ENCODE assay signal across 27 cellular contexts in genomic region chr1:57258616-57259330, GRCh38.
DNase-seq lines count a peak whose midpoint lies in the region; ATAC-seq and TF ChIP-seq lines count a peak whose summit lies in the region.
"Had no signal": no experiment of that assay in that cellular context is flagged by ENCODE, and none has a peak within 500 bp of the region (broad histone marks: within the 10 kb centered on the region; RNA-seq: fewer than 3 reads in every experiment).

No MANE protein-coding gene starts in this region.

- no peak for TF ChIP-seq CTCF in glutamatergic neuron (IDR thresholded peaks at IDR 0.05; ENCODE audit: partially characterized antibody, unreplicated experiment)

- no peaks in the 10 kb centered on the region for H3K4me1 Mint-ChIP-seq in glutamatergic neuron (ENCODE audit: low read depth, unreplicated experiment)
- H3K4me1 Mint-ChIP-seq: activated naive CD4-positive, alpha-beta T cell treated with anti-CD3 and anti-CD28 coated beads, Interleukin-2, amount 50 U/mL, for 24 hours had no signal

- H3K9me3 Mint-ChIP-seq in glutamatergic neuron (ENCODE audit: unreplicated experiment), result no peaks in the 10 kb centered on the region
- H3K9me3 Mint-ChIP-seq: activated naive CD4-positive, alpha-beta T cell treated with anti-CD3 and anti-CD28 coated beads, Interleukin-2, amount 50 U/mL, for 24 hours; activated T-helper 17 cell treated with anti-CD3 and anti-CD28 coated beads, Interleukin-2, amount 50 U/mL, for 72 hours had no signal

- intact Hi-C loops in sciatic nerve (cut with DNase I), result no loop called here

- no peak overlapping the region for H3K4me3 Mint-ChIP-seq in glutamatergic neuron (ENCODE audit: unreplicated experiment)
- H3K4me3 Mint-ChIP-seq: activated naive CD4-positive, alpha-beta T cell treated with anti-CD3 and anti-CD28 coated beads, Interleukin-2, amount 50 U/mL, for 24 hours; activated T-helper 17 cell treated with anti-CD3 and anti-CD28 coated beads, Interleukin-2, amount 50 U/mL, for 72 hours had no signal

- no peaks in the 10 kb centered on the region for H3K36me3 Mint-ChIP-seq in glutamatergic neuron (ENCODE audit: unreplicated experiment)
- H3K36me3 Mint-ChIP-seq: activated naive CD4-positive, alpha-beta T cell treated with anti-CD3 and anti-CD28 coated beads, Interleukin-2, amount 50 U/mL, for 24 hours had no signal

- peaks cover 3% of the 10 kb centered on the region for H3K27me3 Mint-ChIP-seq in glutamatergic neuron (ENCODE audit: unreplicated experiment)
- H3K27me3 Mint-ChIP-seq: activated naive CD4-positive, alpha-beta T cell treated with anti-CD3 and anti-CD28 coated beads, Interleukin-2, amount 50 U/mL, for 24 hours; activated T-helper 17 cell treated with anti-CD3 and anti-CD28 coated beads, Interleukin-2, amount 50 U/mL, for 72 hours; progenitor cell of endocrine pancreas had no signal

- peak; percentile 58; the same call in 2 of the 3 replicates for ATAC-seq in SK-N-SH treated with all-trans-retinoic acid at 6 μM for 48 hours
- ATAC-seq in sciatic nerve, result no peak
- ATAC-seq: activated T-helper 17 cell treated with anti-CD3 and anti-CD28 coated beads, Interleukin-2, amount 50 U/mL, for 72 hours; Panc1 had no signal

- H3K27ac Mint-ChIP-seq in glutamatergic neuron (ENCODE audit: unreplicated experiment), result no peak overlapping the region
- H3K27ac Mint-ChIP-seq: activated naive CD4-positive, alpha-beta T cell treated with anti-CD3 and anti-CD28 coated beads, Interleukin-2, amount 50 U/mL, for 24 hours; activated T-helper 17 cell treated with anti-CD3 and anti-CD28 coated beads, Interleukin-2, amount 50 U/mL, for 72 hours; progenitor cell of endocrine pancreas had no signal

- peak; percentile 17 for DNase-seq in GM04504 (ENCODE audit: low read depth)
- DNase-seq in fibroblast of peridontal ligament (ENCODE audit: extremely low read depth), result peak; percentile 1
- peak; percentile 33 for DNase-seq in putamen (ENCODE audit: low spot score)
- DNase-seq in sciatic nerve (ENCODE audit: low spot score), result no peak
- DNase-seq in NOMO-1 treated with dmso at 0.1 percent for 144 hours (lab: John Stamatoyannopoulos, UW; ENCODE audit: unreplicated experiment), result no peak
- no peak for DNase-seq in T1000 (lab: John Stamatoyannopoulos, UW)
- DNase-seq in glutamatergic neuron, result no peak
- DNase-seq: activated CD4-positive, alpha-beta T cell treated with anti-CD3 and anti-CD28 coated beads for 4 hours; C1 segment of cervical spinal cord; colonic mucosa; DMS153; effector CD4-positive, alpha-beta T cell; KG1; left ventricle myocardium inferior; MG63; NCI-H1417; NCI-H2029 treated with DMSO at 0.1 percent for 48 hours; NCI-H526; SHP77; stimulated activated CD4-positive, alpha-beta T cell treated with anti-CD3 and anti-CD28 coated beads, Interleukin-15, amount 100 ng/mL, for 24 hours; stimulated activated CD4-positive, alpha-beta T cell treated with anti-CD3 and anti-CD28 coated beads, Interleukin-4, amount 100 ng/mL, for 4 hours; transverse colon had no signal

TF ChIP-seq in SK-N-SH treated with all-trans-retinoic acid at 6 μM for 48 hours, 23 proteins besides CTCF, POLR2A, EP300 and RAD21:
- TF ChIP-seq, protein P1, sequence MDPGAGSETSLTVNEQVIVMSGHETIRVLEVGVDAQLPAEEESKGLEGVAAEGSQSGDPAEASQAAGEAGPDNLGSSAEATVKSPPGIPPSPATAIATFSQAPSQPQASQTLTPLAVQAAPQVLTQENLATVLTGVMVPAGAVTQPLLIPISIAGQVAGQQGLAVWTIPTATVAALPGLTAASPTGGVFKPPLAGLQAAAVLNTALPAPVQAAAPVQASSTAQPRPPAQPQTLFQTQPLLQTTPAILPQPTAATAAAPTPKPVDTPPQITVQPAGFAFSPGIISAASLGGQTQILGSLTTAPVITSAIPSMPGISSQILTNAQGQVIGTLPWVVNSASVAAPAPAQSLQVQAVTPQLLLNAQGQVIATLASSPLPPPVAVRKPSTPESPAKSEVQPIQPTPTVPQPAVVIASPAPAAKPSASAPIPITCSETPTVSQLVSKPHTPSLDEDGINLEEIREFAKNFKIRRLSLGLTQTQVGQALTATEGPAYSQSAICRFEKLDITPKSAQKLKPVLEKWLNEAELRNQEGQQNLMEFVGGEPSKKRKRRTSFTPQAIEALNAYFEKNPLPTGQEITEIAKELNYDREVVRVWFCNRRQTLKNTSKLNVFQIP (CRISPR knock-in tag; IDR thresholded peaks at IDR 0.05; ENCODE audit: borderline replicate concordance, low read depth), result no peak
- no peak for TF ChIP-seq ZNF8 (CRISPR knock-in tag; IDR thresholded peaks at IDR 0.05)
- TF ChIP-seq ZFP3 (CRISPR knock-in tag; IDR thresholded peaks at IDR 0.05), result no peak
- TF ChIP-seq, protein P2, sequence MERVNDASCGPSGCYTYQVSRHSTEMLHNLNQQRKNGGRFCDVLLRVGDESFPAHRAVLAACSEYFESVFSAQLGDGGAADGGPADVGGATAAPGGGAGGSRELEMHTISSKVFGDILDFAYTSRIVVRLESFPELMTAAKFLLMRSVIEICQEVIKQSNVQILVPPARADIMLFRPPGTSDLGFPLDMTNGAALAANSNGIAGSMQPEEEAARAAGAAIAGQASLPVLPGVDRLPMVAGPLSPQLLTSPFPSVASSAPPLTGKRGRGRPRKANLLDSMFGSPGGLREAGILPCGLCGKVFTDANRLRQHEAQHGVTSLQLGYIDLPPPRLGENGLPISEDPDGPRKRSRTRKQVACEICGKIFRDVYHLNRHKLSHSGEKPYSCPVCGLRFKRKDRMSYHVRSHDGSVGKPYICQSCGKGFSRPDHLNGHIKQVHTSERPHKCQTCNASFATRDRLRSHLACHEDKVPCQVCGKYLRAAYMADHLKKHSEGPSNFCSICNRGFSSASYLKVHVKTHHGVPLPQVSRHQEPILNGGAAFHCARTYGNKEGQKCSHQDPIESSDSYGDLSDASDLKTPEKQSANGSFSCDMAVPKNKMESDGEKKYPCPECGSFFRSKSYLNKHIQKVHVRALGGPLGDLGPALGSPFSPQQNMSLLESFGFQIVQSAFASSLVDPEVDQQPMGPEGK (CRISPR knock-in tag; IDR thresholded peaks at IDR 0.05; ENCODE audit: borderline replicate concordance), result no peak
- no peak for TF ChIP-seq ISL1 (CRISPR knock-in tag; IDR thresholded peaks at IDR 0.05)
- no peak for TF ChIP-seq BACH2 (CRISPR knock-in tag; IDR thresholded peaks at IDR 0.05; ENCODE audit: borderline replicate concordance)

Comparison
In these comparisons a context has a peak if more than half of its experiments do, and no peak if none do; other contexts are left out.
1. DNase-seq: peak in GM04504 (single experiment), fibroblast of peridontal ligament (single experiment) and putamen (single experiment); none in sciatic nerve (single experiment), NOMO-1 treated with dmso at 0.1 percent for 144 hours (single experiment), T1000 (single experiment) and glutamatergic neuron (single experiment).